In genomic region chr2:209976698-209977385, GRCh38 we compare ENCODE assay signal across 13 cellular contexts. TPM values are rescaled to one million over a fixed set of nuclear protein-coding genes. Genes with fewer than 3 reads are reported as not detected.
A peak's percentile ranks its signal among the peaks of the same experiment; 100 is the strongest.
DNase-seq lines count a peak whose midpoint lies in the region; ATAC-seq and TF ChIP-seq lines count a peak whose summit lies in the region.
"Had no signal": no experiment of that assay in that cellular context is flagged by ENCODE, and none has a peak within 500 bp of the region (broad histone marks: within the 10 kb centered on the region; RNA-seq: fewer than 3 reads in every experiment).

No MANE protein-coding gene starts in this region.

- H3K4me1 Mint-ChIP-seq in stimulated activated naive B cell treated with anti-CD40 and anti-IgM and Interleukin-4, amounts not matched to agents 10 μg/mL and 1 μg/mL and 100 μg/mL, for 72 hours = no peaks in the 10 kb centered on the region
- peaks cover 1% of the 10 kb centered on the region for H3K4me1 Mint-ChIP-seq in endodermal cell

- intact Hi-C loops in right cardiac atrium (cut with DNase I) = loop anchor here in 3 of 4 donors (2.0 to 5.0 kb wide), 4 partner anchors 220 to 420 kb away; no protein-coding TSS in a partner anchor
- intact Hi-C loops in left ventricle myocardium superior (cut with micrococcal nuclease) = loop anchor here (2.0 kb wide), 1 partner anchor 218 kb away; no protein-coding TSS in a partner anchor

- peak; percentile 7 to 44 for DNase-seq in NOMO-1 (lab: John Stamatoyannopoulos, UW; ENCODE audit: unreplicated experiment in 2 of 2)
- DNase-seq in stimulated activated naive B cell treated with anti-CD40 and anti-IgM and Interleukin-4, amounts not matched to agents 10 μg/mL and 1 μg/mL and 100 μg/mL, for 72 hours = no peak
- DNase-seq in right cardiac atrium = no peak
- DNase-seq in endodermal cell = no peak
- no peak for DNase-seq in left ventricle myocardium superior
- DNase-seq: activated naive CD4-positive, alpha-beta T cell treated with anti-CD3 and anti-CD28 coated beads, Interleukin-2, amount 50 U/mL, for 16 hours; NCI-H1092 treated with DMSO at 0.1 percent for 48 hours; stimulated activated CD4-positive, alpha-beta T cell treated with anti-CD3 and anti-CD28 coated beads, Interleukin-2, amount 100 ng/mL, for 48 hours; T-helper 9 cell had no signal

- no peak overlapping the region for H3K9ac ChIP-seq in endodermal cell (ENCODE audit: extremely low read depth, low read length, poor library complexity, severe bottlenecking)

- H3K9me3 ChIP-seq in right cardiac atrium (ENCODE audit: control insufficient read depth, low read length) (no peaks in the 10 kb centered on the region), endodermal cell (ENCODE audit: control insufficient read depth, low read length) (no peaks in the 10 kb centered on the region)
- H3K9me3 ChIP-seq: HAP-1 had no signal

- peak; percentile 54 for ATAC-seq in GM18520 (IDR thresholded peaks at IDR 0.05; ENCODE audit: unreplicated experiment)
- peak; percentile 86 for ATAC-seq in GM21381 (IDR thresholded peaks at IDR 0.05; ENCODE audit: unreplicated experiment)
- ATAC-seq in HG03060 (IDR thresholded peaks at IDR 0.05; ENCODE audit: low read depth, unreplicated experiment) = peak; percentile 63
- ATAC-seq in stimulated activated naive B cell treated with anti-CD40 and anti-IgM and Interleukin-4, amounts not matched to agents 10 μg/mL and 1 μg/mL and 100 μg/mL, for 72 hours (replicated peaks) = no peak
- no peak for ATAC-seq in right cardiac atrium
- ATAC-seq in left ventricle myocardium superior = no peak

- no peaks in the 10 kb centered on the region for H3K36me3 ChIP-seq in endodermal cell (ENCODE audit: control insufficient read depth, insufficient read depth, low read length)
- H3K36me3 ChIP-seq: HAP-1 had no signal

- peaks cover 0 to 11% of the 10 kb centered on the region in 2 donors for H3K27me3 Mint-ChIP-seq in stimulated activated naive B cell treated with anti-CD40 and anti-IgM and Interleukin-4, amounts not matched to agents 10 μg/mL and 1 μg/mL and 100 μg/mL, for 72 hours
- peaks cover 10% of the 10 kb centered on the region for H3K27me3 Mint-ChIP-seq in endodermal cell (ENCODE audit: insufficient read depth)

- no peaks in the 10 kb centered on the region for H3K9me3 Mint-ChIP-seq in stimulated activated naive B cell treated with anti-CD40 and anti-IgM and Interleukin-4, amounts not matched to agents 10 μg/mL and 1 μg/mL and 100 μg/mL, for 72 hours
- no peaks in the 10 kb centered on the region for H3K9me3 Mint-ChIP-seq in endodermal cell

- no peak for TF ChIP-seq CTCF in endodermal cell (conservative IDR thresholded peaks at IDR 0.05)

- no peaks in the 10 kb centered on the region for H3K4me1 ChIP-seq in right cardiac atrium (ENCODE audit: control insufficient read depth, insufficient read depth, low read length)
- H3K4me1 ChIP-seq in endodermal cell (ENCODE audit: control insufficient read depth, insufficient read depth, low read length) = no peaks in the 10 kb centered on the region
- H3K4me1 ChIP-seq: HAP-1 had no signal

- H3K4me3 ChIP-seq in right cardiac atrium (ENCODE audit: low read length) (no peak overlapping the region), endodermal cell (ENCODE audit: low read length) (no peak overlapping the region)
- H3K4me3 ChIP-seq: HAP-1 had no signal

- WGBS in right cardiac atrium = 85% methylated on average over 9 of the region's 9 CpGs
- WGBS in endodermal cell (ENCODE audit: insufficient coverage in 1 of 2, insufficient read length in 1 of 2), 2 experiments = 93 to 96% methylated on average over 6 to 9 of the region's 9 CpGs

- no peak overlapping the region for H3K27ac Mint-ChIP-seq in stimulated activated naive B cell treated with anti-CD40 and anti-IgM and Interleukin-4, amounts not matched to agents 10 μg/mL and 1 μg/mL and 100 μg/mL, for 72 hours
- no peak overlapping the region for H3K27ac Mint-ChIP-seq in endodermal cell

- H3K4me3 Mint-ChIP-seq in stimulated activated naive B cell treated with anti-CD40 and anti-IgM and Interleukin-4, amounts not matched to agents 10 μg/mL and 1 μg/mL and 100 μg/mL, for 72 hours = no peak overlapping the region
- no peak overlapping the region for H3K4me3 Mint-ChIP-seq in endodermal cell

- H3K27me3 ChIP-seq in right cardiac atrium (ENCODE audit: control insufficient read depth, insufficient read depth) = no peaks in the 10 kb centered on the region
- no peaks in the 10 kb centered on the region for H3K27me3 ChIP-seq in endodermal cell (ENCODE audit: control insufficient read depth, insufficient read depth, low read length, poor library complexity, severe bottlenecking)

- H3K27ac ChIP-seq in right cardiac atrium (ENCODE audit: low read length) = no peak overlapping the region
- no peak overlapping the region for H3K27ac ChIP-seq in endodermal cell (ENCODE audit: low read depth, low read length)

- no peaks in the 10 kb centered on the region for H3K36me3 Mint-ChIP-seq in stimulated activated naive B cell treated with anti-CD40 and anti-IgM and Interleukin-4, amounts not matched to agents 10 μg/mL and 1 μg/mL and 100 μg/mL, for 72 hours
- H3K36me3 Mint-ChIP-seq in endodermal cell (ENCODE audit: low read depth) = no peaks in the 10 kb centered on the region

RNA-seq across cellular contexts. Expression of gene RPE, which starts 25.6 kb away (rescaled TPM):
- 10 to 100 TPM; 17.5 to 25.8 (median 23.2) TPM for total RNA-seq in right cardiac atrium
- 11.0 TPM for polyA plus RNA-seq in right cardiac atrium
- total RNA-seq in endodermal cell = 10 to 100 TPM; 58.4 TPM
- 41.1 TPM for polyA plus RNA-seq in endodermal cell (2013, experiment 1 of 2)
- polyA plus RNA-seq in endodermal cell (2013, experiment 2 of 2) = 37.5 TPM
- 16.6 TPM for total RNA-seq in left ventricle myocardium superior

Comparison
In these comparisons a context has a peak if more than half of its experiments do, and no peak if none do; other contexts are left out.
1. ATAC-seq: peak in GM18520 (single experiment), GM21381 (single experiment) and HG03060 (single experiment); none in stimulated activated naive B cell treated with anti-CD40 and anti-IgM and Interleukin-4, amounts not matched to agents 10 μg/mL and 1 μg/mL and 100 μg/mL, for 72 hours (0 of 2), right cardiac atrium (0 of 2) and left ventricle myocardium superior (single experiment).
2. DNase-seq: peak in NOMO-1 (2 of 2); none in stimulated activated naive B cell treated with anti-CD40 and anti-IgM and Interleukin-4, amounts not matched to agents 10 μg/mL and 1 μg/mL and 100 μg/mL, for 72 hours (single experiment), right cardiac atrium (0 of 3), endodermal cell (single experiment) and left ventricle myocardium superior (single experiment).